ENCODE assay signal across 1 cellular context in the genomic region with DNA sequence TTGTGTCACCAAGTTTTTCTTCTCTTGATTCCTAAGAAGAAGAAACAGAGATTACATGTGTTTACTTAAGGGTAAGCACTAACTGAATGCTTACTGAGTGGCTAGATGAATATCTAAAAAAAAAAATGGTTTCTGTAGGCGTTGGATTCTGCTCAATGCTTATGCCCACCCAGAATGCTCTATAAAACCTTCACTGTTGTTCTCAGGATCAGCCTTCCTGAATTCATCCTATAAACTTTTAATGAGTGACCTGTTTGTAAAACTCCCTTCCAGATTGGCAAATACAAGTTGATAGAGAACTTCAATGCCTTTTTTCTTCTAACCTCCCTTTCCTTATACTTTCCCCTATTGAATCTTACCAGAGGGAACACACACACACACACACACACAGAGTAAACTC.
TF ChIP-seq lines count a peak whose summit lies in the region.

No MANE protein-coding gene starts in this region.

TF ChIP-seq in H1, 55 proteins besides CTCF, POLR2A, EP300 and RAD21 (continued from another document):
- TF ChIP-seq, protein P1, sequence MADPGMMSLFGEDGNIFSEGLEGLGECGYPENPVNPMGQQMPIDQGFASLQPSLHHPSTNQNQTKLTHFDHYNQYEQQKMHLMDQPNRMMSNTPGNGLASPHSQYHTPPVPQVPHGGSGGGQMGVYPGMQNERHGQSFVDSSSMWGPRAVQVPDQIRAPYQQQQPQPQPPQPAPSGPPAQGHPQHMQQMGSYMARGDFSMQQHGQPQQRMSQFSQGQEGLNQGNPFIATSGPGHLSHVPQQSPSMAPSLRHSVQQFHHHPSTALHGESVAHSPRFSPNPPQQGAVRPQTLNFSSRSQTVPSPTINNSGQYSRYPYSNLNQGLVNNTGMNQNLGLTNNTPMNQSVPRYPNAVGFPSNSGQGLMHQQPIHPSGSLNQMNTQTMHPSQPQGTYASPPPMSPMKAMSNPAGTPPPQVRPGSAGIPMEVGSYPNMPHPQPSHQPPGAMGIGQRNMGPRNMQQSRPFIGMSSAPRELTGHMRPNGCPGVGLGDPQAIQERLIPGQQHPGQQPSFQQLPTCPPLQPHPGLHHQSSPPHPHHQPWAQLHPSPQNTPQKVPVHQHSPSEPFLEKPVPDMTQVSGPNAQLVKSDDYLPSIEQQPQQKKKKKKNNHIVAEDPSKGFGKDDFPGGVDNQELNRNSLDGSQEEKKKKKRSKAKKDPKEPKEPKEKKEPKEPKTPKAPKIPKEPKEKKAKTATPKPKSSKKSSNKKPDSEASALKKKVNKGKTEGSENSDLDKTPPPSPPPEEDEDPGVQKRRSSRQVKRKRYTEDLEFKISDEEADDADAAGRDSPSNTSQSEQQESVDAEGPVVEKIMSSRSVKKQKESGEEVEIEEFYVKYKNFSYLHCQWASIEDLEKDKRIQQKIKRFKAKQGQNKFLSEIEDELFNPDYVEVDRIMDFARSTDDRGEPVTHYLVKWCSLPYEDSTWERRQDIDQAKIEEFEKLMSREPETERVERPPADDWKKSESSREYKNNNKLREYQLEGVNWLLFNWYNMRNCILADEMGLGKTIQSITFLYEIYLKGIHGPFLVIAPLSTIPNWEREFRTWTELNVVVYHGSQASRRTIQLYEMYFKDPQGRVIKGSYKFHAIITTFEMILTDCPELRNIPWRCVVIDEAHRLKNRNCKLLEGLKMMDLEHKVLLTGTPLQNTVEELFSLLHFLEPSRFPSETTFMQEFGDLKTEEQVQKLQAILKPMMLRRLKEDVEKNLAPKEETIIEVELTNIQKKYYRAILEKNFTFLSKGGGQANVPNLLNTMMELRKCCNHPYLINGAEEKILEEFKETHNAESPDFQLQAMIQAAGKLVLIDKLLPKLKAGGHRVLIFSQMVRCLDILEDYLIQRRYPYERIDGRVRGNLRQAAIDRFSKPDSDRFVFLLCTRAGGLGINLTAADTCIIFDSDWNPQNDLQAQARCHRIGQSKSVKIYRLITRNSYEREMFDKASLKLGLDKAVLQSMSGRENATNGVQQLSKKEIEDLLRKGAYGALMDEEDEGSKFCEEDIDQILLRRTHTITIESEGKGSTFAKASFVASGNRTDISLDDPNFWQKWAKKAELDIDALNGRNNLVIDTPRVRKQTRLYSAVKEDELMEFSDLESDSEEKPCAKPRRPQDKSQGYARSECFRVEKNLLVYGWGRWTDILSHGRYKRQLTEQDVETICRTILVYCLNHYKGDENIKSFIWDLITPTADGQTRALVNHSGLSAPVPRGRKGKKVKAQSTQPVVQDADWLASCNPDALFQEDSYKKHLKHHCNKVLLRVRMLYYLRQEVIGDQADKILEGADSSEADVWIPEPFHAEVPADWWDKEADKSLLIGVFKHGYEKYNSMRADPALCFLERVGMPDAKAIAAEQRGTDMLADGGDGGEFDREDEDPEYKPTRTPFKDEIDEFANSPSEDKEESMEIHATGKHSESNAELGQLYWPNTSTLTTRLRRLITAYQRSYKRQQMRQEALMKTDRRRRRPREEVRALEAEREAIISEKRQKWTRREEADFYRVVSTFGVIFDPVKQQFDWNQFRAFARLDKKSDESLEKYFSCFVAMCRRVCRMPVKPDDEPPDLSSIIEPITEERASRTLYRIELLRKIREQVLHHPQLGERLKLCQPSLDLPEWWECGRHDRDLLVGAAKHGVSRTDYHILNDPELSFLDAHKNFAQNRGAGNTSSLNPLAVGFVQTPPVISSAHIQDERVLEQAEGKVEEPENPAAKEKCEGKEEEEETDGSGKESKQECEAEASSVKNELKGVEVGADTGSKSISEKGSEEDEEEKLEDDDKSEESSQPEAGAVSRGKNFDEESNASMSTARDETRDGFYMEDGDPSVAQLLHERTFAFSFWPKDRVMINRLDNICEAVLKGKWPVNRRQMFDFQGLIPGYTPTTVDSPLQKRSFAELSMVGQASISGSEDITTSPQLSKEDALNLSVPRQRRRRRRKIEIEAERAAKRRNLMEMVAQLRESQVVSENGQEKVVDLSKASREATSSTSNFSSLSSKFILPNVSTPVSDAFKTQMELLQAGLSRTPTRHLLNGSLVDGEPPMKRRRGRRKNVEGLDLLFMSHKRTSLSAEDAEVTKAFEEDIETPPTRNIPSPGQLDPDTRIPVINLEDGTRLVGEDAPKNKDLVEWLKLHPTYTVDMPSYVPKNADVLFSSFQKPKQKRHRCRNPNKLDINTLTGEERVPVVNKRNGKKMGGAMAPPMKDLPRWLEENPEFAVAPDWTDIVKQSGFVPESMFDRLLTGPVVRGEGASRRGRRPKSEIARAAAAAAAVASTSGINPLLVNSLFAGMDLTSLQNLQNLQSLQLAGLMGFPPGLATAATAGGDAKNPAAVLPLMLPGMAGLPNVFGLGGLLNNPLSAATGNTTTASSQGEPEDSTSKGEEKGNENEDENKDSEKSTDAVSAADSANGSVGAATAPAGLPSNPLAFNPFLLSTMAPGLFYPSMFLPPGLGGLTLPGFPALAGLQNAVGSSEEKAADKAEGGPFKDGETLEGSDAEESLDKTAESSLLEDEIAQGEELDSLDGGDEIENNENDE (IDR thresholded peaks at IDR 0.05; ENCODE audit: insufficient replicate concordance, low read length) = no peak
- TF ChIP-seq YY1 (IDR thresholded peaks at IDR 0.05; ENCODE audit: low read depth, low read length) = no peak
- TF ChIP-seq HDAC2 (IDR thresholded peaks at IDR 0.05; ENCODE audit: borderline replicate concordance in 1 of 2, low read depth in 2 of 2, low read length in 2 of 2) = no peak
- TF ChIP-seq SIRT6 (IDR thresholded peaks at IDR 0.05; ENCODE audit: low read length) = no peak
